11 cellular contexts compared by ENCODE assay signal in genomic region chr16:398551-399277, GRCh38. TPM values are rescaled to one million over a fixed set of nuclear protein-coding genes. Genes with fewer than 3 reads are reported as not detected.
A peak's percentile ranks its signal among the peaks of the same experiment; 100 is the strongest.
DNase-seq lines count a peak whose midpoint lies in the region; ATAC-seq, FAIRE-seq and TF ChIP-seq lines count a peak whose summit lies in the region.
"Had no signal": no experiment of that assay in that cellular context is flagged by ENCODE, and none has a peak within 500 bp of the region (broad histone marks: within the 10 kb centered on the region; RNA-seq: fewer than 3 reads in every experiment).

No MANE protein-coding gene starts in this region.

- H3K23me2 ChIP-seq in H9 (ENCODE audit: insufficient read length, low read depth, low read length, poor library complexity, severe bottlenecking) = no peaks in the 10 kb centered on the region

- H3K27ac Mint-ChIP-seq in H9 (peak overlapping the region in 1 of 3 experiments; percentile 91; a peak in 2 of 7 replicates), astrocyte (ENCODE audit: unreplicated experiment) (no peak overlapping the region)
- H3K27ac Mint-ChIP-seq in naive thymus-derived CD8-positive, alpha-beta T cell = peak overlapping the region in 9 of 10 donors; percentile 61 to 88 (median 81)

- WGBS in A549 (ENCODE audit: missing lambda C conversion rate) = 81% methylated on average over 20 of the region's 23 CpGs
- WGBS in H9 (ENCODE audit: extremely low coverage, insufficient read length, low lambda C conversion rate) = no CpG with 5 or more reads among the region's 23 CpGs

- TF ChIP-seq EP300 in A549 (IDR thresholded peaks at IDR 0.05) = no peak

- TF ChIP-seq POLR2A in A549 (IDR thresholded peaks at IDR 0.05; ENCODE audit: low read length) = no peak

- ATAC-seq in A549 = no peak
- no peak for ATAC-seq in naive thymus-derived CD8-positive, alpha-beta T cell
- no peak for ATAC-seq in HG02610 (IDR thresholded peaks at IDR 0.05; ENCODE audit: unreplicated experiment)
- ATAC-seq in HG02642 (IDR thresholded peaks at IDR 0.05; ENCODE audit: poor library complexity, unreplicated experiment) = no peak
- no peak for ATAC-seq in GM18511 (IDR thresholded peaks at IDR 0.05; ENCODE audit: unreplicated experiment)

- H3K23ac ChIP-seq in H9 (ENCODE audit: insufficient read length, low read depth, low read length) = no peak overlapping the region

- no peak overlapping the region for H4K91ac ChIP-seq in H9 (ENCODE audit: insufficient read length, low read depth, low read length)

- no peaks in the 10 kb centered on the region for H3K27me3 ChIP-seq in H9 (ENCODE audit: insufficient read depth, low read length)
- H3K27me3 ChIP-seq in astrocyte (ENCODE audit: insufficient read depth, low read length) = no peaks in the 10 kb centered on the region
- H3K27me3 ChIP-seq: SJSA1 had no signal

- no peak overlapping the region for H3K4ac ChIP-seq in H9 (ENCODE audit: low read depth, low read length)

- no peaks in the 10 kb centered on the region for H3K79me1 ChIP-seq in H9 (ENCODE audit: insufficient read depth, low read depth, low read length, poor library complexity, severe bottlenecking)

- peak overlapping the region; percentile 94 to 99; a peak in 4 of 6 replicates for H3K27ac ChIP-seq in A549
- no peak overlapping the region for H3K27ac ChIP-seq in H9 (ENCODE audit: insufficient read length, low read depth, low read length)
- no peak overlapping the region for H3K27ac ChIP-seq in astrocyte (ENCODE audit: low read depth, low read length)
- H3K27ac ChIP-seq: SJSA1 had no signal

- H3K9ac ChIP-seq in H9 (ENCODE audit: extremely low read depth, insufficient read length, low read length) (no peak overlapping the region), astrocyte (ENCODE audit: low read length) (no peak overlapping the region)

- H3K4me3 ChIP-seq in A549 (no peak overlapping the region), astrocyte (ENCODE audit: insufficient read depth, low read depth, low read length) (no peak overlapping the region)
- H3K4me3 ChIP-seq: SJSA1 had no signal

- H3K9me3 Mint-ChIP-seq in H9 = peaks cover 0 to 2% of the 10 kb centered on the region in 2 experiments; a peak in 2 of 5 replicates
- H3K9me3 Mint-ChIP-seq in astrocyte (ENCODE audit: unreplicated experiment) = no peaks in the 10 kb centered on the region
- no peaks in the 10 kb centered on the region for H3K9me3 Mint-ChIP-seq in naive thymus-derived CD8-positive, alpha-beta T cell

- H4K8ac ChIP-seq in H9 (replicated peaks; ENCODE audit: insufficient read length, low read depth, low read length) = no peak overlapping the region

- H3K4me2 ChIP-seq in A549 (peak overlapping the region; percentile 86), H9 (ENCODE audit: insufficient read depth, insufficient read length, low read length) (peak overlapping the region; percentile 6), astrocyte (ENCODE audit: low read length) (peak overlapping the region; percentile 78)

- H3K4me3 Mint-ChIP-seq in H9 (peak overlapping the region; percentile 51 to 71), astrocyte (ENCODE audit: unreplicated experiment) (peak overlapping the region; percentile 77)
- H3K4me3 Mint-ChIP-seq in naive thymus-derived CD8-positive, alpha-beta T cell = peak overlapping the region; percentile 61 to 92 (median 67)

- H3K4me1 Mint-ChIP-seq in H9 (peaks cover 22 to 24% of the 10 kb centered on the region in 2 experiments), astrocyte (ENCODE audit: low read depth, unreplicated experiment) (no peaks in the 10 kb centered on the region)
- peaks cover 10 to 28% (median 25%) of the 10 kb centered on the region in 4 donors for H3K4me1 Mint-ChIP-seq in naive thymus-derived CD8-positive, alpha-beta T cell

- no peak for DNase-seq in A549 (ENCODE audit: low read depth in 1 of 2, low spot score in 1 of 2)
- DNase-seq in H9 = peak; percentile 73
- DNase-seq in astrocyte (ENCODE audit: low read depth) = no peak
- no peak for DNase-seq in naive thymus-derived CD8-positive, alpha-beta T cell
- DNase-seq in putamen (ENCODE audit: low spot score) = no peak

- H2BK12ac ChIP-seq in H9 (ENCODE audit: insufficient read length, low read depth, low read length) = no peak overlapping the region

- CTCF ChIA-PET in A549 (lab: Yijun Ruan, JAX) = interaction anchor here (0.6 to 1.3 kb wide), 6 partner anchors 24 to 302 kb away, joined by 3 to 6 read pairs (median 3); no protein-coding TSS in a partner anchor

- TF ChIP-seq CTCF in A549 (IDR thresholded peaks at IDR 0.05) = no peak
- TF ChIP-seq CTCF in H9 (conservative IDR thresholded peaks at IDR 0.05) = peak; percentile 27; the same call in 2 of the 3 replicates
- TF ChIP-seq CTCF in astrocyte (IDR thresholded peaks at IDR 0.05; ENCODE audit: insufficient read depth, low read depth, low read length) = no peak

- H3K4me1 ChIP-seq in A549 (peaks cover 45% of the 10 kb centered on the region), H9 (ENCODE audit: insufficient read depth, low read length) (peaks cover 2% of the 10 kb centered on the region; the same call in 1 of the 2 replicates), astrocyte (ENCODE audit: insufficient read depth, low read length) (peaks cover 8% of the 10 kb centered on the region)

- H4K5ac ChIP-seq in H9 (ENCODE audit: insufficient read length, low read depth, low read length) = no peak overlapping the region

- no peak overlapping the region for H3T11ph ChIP-seq in H9 (ENCODE audit: low read length)

- no peaks in the 10 kb centered on the region for H3K36me3 ChIP-seq in astrocyte (ENCODE audit: insufficient read depth, low read length)

- no peak overlapping the region for H3K18ac ChIP-seq in H9 (ENCODE audit: insufficient read length, low read depth, low read length)

- POLR2A ChIA-PET in A549 (lab: Yijun Ruan, JAX) = no interaction called here
- POLR2A ChIA-PET in naive thymus-derived CD8-positive, alpha-beta T cell (lab: Charles Lee) = interaction anchor here (1.0 to 5.6 kb wide), 2 partner anchors 16 to 28 kb away, joined by 4 to 72 read pairs; partner anchors contain the start of genes MRPL28 and PGAP6

- H3K9me3 ChIP-seq in A549 (no peaks in the 10 kb centered on the region), H9 (ENCODE audit: control insufficient read depth, low read depth, low read length) (no peaks in the 10 kb centered on the region), astrocyte (ENCODE audit: insufficient read depth, low read depth, low read length) (no peaks in the 10 kb centered on the region)

- no peak for FAIRE-seq in A549 (lab: Jason Lieb, UNC)
- FAIRE-seq in astrocyte (lab: Jason Lieb, UNC) = no peak
- FAIRE-seq: D721Med, endothelial cell of umbilical vein had no signal

- H3K14ac ChIP-seq in H9 (ENCODE audit: insufficient read depth, low read length) = no peak overlapping the region

- H2AFZ ChIP-seq in H9 (ENCODE audit: low read length) = no peak overlapping the region
- H2AFZ ChIP-seq in astrocyte (ENCODE audit: low read depth, low read length) = no peak overlapping the region

- no peak overlapping the region for H3K56ac ChIP-seq in H9 (ENCODE audit: insufficient read length, low read depth, low read length)

- H2BK20ac ChIP-seq in H9 (ENCODE audit: low read depth, low read length, poor library complexity, severe bottlenecking) = no peak overlapping the region

- H3K27me3 Mint-ChIP-seq in H9 (ENCODE audit: low read depth) (no peaks in the 10 kb centered on the region), astrocyte (ENCODE audit: low read depth, unreplicated experiment) (no peaks in the 10 kb centered on the region)
- H3K27me3 Mint-ChIP-seq in naive thymus-derived CD8-positive, alpha-beta T cell = no peaks in the 10 kb centered on the region

- no peak overlapping the region for H2BK15ac ChIP-seq in H9 (ENCODE audit: low read depth, low read length)

- no peak overlapping the region for H2BK120ac ChIP-seq in H9 (ENCODE audit: low read depth, low read length, poor library complexity, severe bottlenecking)

- TF ChIP-seq RAD21 in A549 (conservative IDR thresholded peaks at IDR 0.05 in 1 of 2, IDR thresholded peaks at IDR 0.05 in 1 of 2) = no peak

- H2AK5ac ChIP-seq in H9 (ENCODE audit: insufficient read length, low read length) = no peak overlapping the region

- H2BK5ac ChIP-seq in H9 (ENCODE audit: insufficient read length, low read length) = no peak overlapping the region

- H3K36me3 Mint-ChIP-seq in H9 (ENCODE audit: insufficient read depth in 1 of 3, low read depth in 3 of 3) = peaks cover 15 to 23% (median 22%) of the 10 kb centered on the region in 3 experiments
- peaks cover 2% of the 10 kb centered on the region for H3K36me3 Mint-ChIP-seq in astrocyte (ENCODE audit: low read depth, unreplicated experiment)
- no peaks in the 10 kb centered on the region for H3K36me3 Mint-ChIP-seq in naive thymus-derived CD8-positive, alpha-beta T cell

- H4K20me1 ChIP-seq in H9 (ENCODE audit: control insufficient read depth, insufficient read depth, insufficient read length) = peaks cover 2% of the 10 kb centered on the region
- peaks cover 25% of the 10 kb centered on the region for H4K20me1 ChIP-seq in astrocyte (ENCODE audit: insufficient read depth, low read length)

- H3K79me2 ChIP-seq in H9 (ENCODE audit: insufficient read depth, low read length) = no peaks in the 10 kb centered on the region
- peaks cover 9% of the 10 kb centered on the region for H3K79me2 ChIP-seq in astrocyte (ENCODE audit: insufficient read depth, low read length)

RNA-seq across cellular contexts. Expression of gene NME4, which starts 1.7 kb away (rescaled TPM):
- polyA plus RNA-seq in A549 (2011; rRNA removed) (229 and 239 TPM in 2 replicates), A549 (2017; fragmentation: RNase III; extraction: RNeasy Plus Mini Kit Qiagen cat#74134 plus additional on column Dnase treatment) (301 to 349 TPM (median 339 TPM) in 3 replicates)
- 926 and 1,068 TPM in 2 replicates for polyA plus RNA-seq in A549 (2012; cell fraction: cytosol; rRNA removed)
- 529 and 596 TPM in 2 replicates for polyA plus RNA-seq in A549 (2012; cell fraction: nucleus; rRNA removed)
- polyA minus RNA-seq in A549 (2011; rRNA and poly(A)+ RNA removed) = 134 and 168 TPM in 2 replicates
- total RNA-seq in H9 (2021) (319 and 320 TPM in 2 replicates), astrocyte (268 and 275 TPM in 2 replicates)
- total RNA-seq in naive thymus-derived CD8-positive, alpha-beta T cell = 10 to 100 TPM; 29.7 to 33.2 TPM
- 10 to 100 TPM; 38.9 to 61.9 (median 60.7) TPM for polyA plus RNA-seq in naive thymus-derived CD8-positive, alpha-beta T cell

RNA-seq across cellular contexts. Expression of gene DECR2, which starts 3.0 kb away (rescaled TPM):
- polyA plus RNA-seq in A549 (2011; rRNA removed) = 15.5 and 17.9 TPM in 2 replicates
- 40.9 and 56.0 TPM in 2 replicates for polyA plus RNA-seq in A549 (2012; cell fraction: cytosol; rRNA removed)
- polyA plus RNA-seq in A549 (2012; cell fraction: nucleus; rRNA removed) = 154 and 183 TPM in 2 replicates
- 31.0 to 38.0 TPM (median 34.2 TPM) in 3 replicates for polyA plus RNA-seq in A549 (2017; fragmentation: RNase III; extraction: RNeasy Plus Mini Kit Qiagen cat#74134 plus additional on column Dnase treatment)
- polyA minus RNA-seq in A549 (2011; rRNA and poly(A)+ RNA removed) = 12.0 and 14.1 TPM in 2 replicates
- 38.8 and 39.3 TPM in 2 replicates for total RNA-seq in H9 (2021)
- 13.4 and 17.4 TPM in 2 replicates for total RNA-seq in astrocyte
- 10 to 100 TPM in 1 of 2 experiments, 1 to 10 TPM in 1; 8.5 to 10.8 TPM for total RNA-seq in naive thymus-derived CD8-positive, alpha-beta T cell
- polyA plus RNA-seq in naive thymus-derived CD8-positive, alpha-beta T cell = 10 to 100 TPM in 1 of 3 donors, 1 to 10 TPM in 2; 7.4 to 12.2 (median 8.5) TPM

RNA-seq across cellular contexts. Expression of gene PGAP6, which starts 16.9 kb away (rescaled TPM):
- polyA plus RNA-seq in A549 (2011; rRNA removed) (25.9 and 36.0 TPM in 2 replicates), A549 (2017; fragmentation: RNase III; extraction: RNeasy Plus Mini Kit Qiagen cat#74134 plus additional on column Dnase treatment) (32.3 to 38.1 TPM (median 36.2 TPM) in 3 replicates)
- 62.1 and 83.7 TPM in 2 replicates for polyA plus RNA-seq in A549 (2012; cell fraction: cytosol; rRNA removed)
- 177 and 238 TPM in 2 replicates for polyA plus RNA-seq in A549 (2012; cell fraction: nucleus; rRNA removed)
- 50.0 and 58.6 TPM in 2 replicates for polyA minus RNA-seq in A549 (2011; rRNA and poly(A)+ RNA removed)
- total RNA-seq in H9 (2021) (111 and 114 TPM in 2 replicates), astrocyte (80.5 and 86.3 TPM in 2 replicates)
- total RNA-seq in naive thymus-derived CD8-positive, alpha-beta T cell = 10 to 100 TPM; 80.1 to 80.4 TPM
- 10 to 100 TPM; 19.5 to 38.1 (median 22.0) TPM for polyA plus RNA-seq in naive thymus-derived CD8-positive, alpha-beta T cell

RNA-seq across cellular contexts. Expression of gene RAB11FIP3, which starts 26.7 kb away (rescaled TPM):
- polyA plus RNA-seq in A549 (2011; rRNA removed) (6.7 and 9.7 TPM in 2 replicates), A549 (2017; fragmentation: RNase III; extraction: RNeasy Plus Mini Kit Qiagen cat#74134 plus additional on column Dnase treatment) (18.0 to 19.1 TPM (median 18.4 TPM) in 3 replicates)
- polyA plus RNA-seq in A549 (2012; cell fraction: cytosol; rRNA removed) = 17.3 and 21.6 TPM in 2 replicates
- polyA plus RNA-seq in A549 (2012; cell fraction: nucleus; rRNA removed) = 51.0 and 56.1 TPM in 2 replicates
- 6.0 and 7.3 TPM in 2 replicates for polyA minus RNA-seq in A549 (2011; rRNA and poly(A)+ RNA removed)
- total RNA-seq in H9 (2021) (37.1 TPM in 2 replicates), astrocyte (21.0 and 21.2 TPM in 2 replicates)
- 10 to 100 TPM; 43.8 to 49.7 TPM for total RNA-seq in naive thymus-derived CD8-positive, alpha-beta T cell
- polyA plus RNA-seq in naive thymus-derived CD8-positive, alpha-beta T cell = 1 to 10 TPM; 1.3 to 5.0 (median 2.2) TPM

RNA-seq across cellular contexts. Expression of gene MRPL28, which starts 28.4 kb away (rescaled TPM):
- 115 and 130 TPM in 2 replicates for polyA plus RNA-seq in A549 (2011; rRNA removed)
- 235 and 249 TPM in 2 replicates for polyA plus RNA-seq in A549 (2012; cell fraction: cytosol; rRNA removed)
- polyA plus RNA-seq in A549 (2012; cell fraction: nucleus; rRNA removed) = 164 and 216 TPM in 2 replicates
- 139 to 144 TPM (median 139 TPM) in 3 replicates for polyA plus RNA-seq in A549 (2017; fragmentation: RNase III; extraction: RNeasy Plus Mini Kit Qiagen cat#74134 plus additional on column Dnase treatment)
- 56.3 and 61.4 TPM in 2 replicates for polyA minus RNA-seq in A549 (2011; rRNA and poly(A)+ RNA removed)
- total RNA-seq in H9 (2021) = 154 TPM in 2 replicates
- 89.2 and 95.8 TPM in 2 replicates for total RNA-seq in astrocyte
- total RNA-seq in naive thymus-derived CD8-positive, alpha-beta T cell = 10 to 100 TPM; 32.4 to 33.3 TPM
- 10 to 100 TPM; 57.4 to 66.6 (median 64.7) TPM for polyA plus RNA-seq in naive thymus-derived CD8-positive, alpha-beta T cell

Comparison
In these comparisons a context has a peak if more than half of its experiments do, and no peak if none do; other contexts are left out.
1. H3K27ac ChIP-seq: peak in A549 (2 of 2); none in H9 (single experiment) and astrocyte (single experiment).
2. H3K4me2 ChIP-seq: peak in every context shown above with its lines; median percentile 86 in A549; 78 in astrocyte; 6 in H9.
3. Peak in every context shown above with its lines, with median percentiles within 50 percentile points of each other: H3K4me3 Mint-ChIP-seq.